11 cellular contexts compared by ENCODE assay signal in the genomic region with DNA sequence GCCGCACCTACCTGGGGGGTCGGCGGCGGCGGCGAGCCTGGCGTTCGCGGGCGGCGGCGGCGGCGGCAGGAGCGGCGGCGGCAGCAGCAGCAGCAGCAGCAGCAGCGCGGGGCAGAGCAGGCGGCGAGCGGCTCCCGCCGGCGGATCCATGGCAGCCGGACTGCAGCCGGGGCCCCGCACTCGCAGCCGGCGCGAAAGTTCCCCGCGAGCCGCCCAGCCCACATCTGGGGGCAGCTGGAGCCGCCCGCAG. TPM values are rescaled to one million over a fixed set of nuclear protein-coding genes. Genes with fewer than 3 reads are reported as not detected.
DNase-seq lines count a peak whose midpoint lies in the region; ATAC-seq and TF ChIP-seq lines count a peak whose summit lies in the region.
"Had no signal": no experiment of that assay in that cellular context is flagged by ENCODE, and none has a peak within 500 bp of the region (broad histone marks: within the 10 kb centered on the region; RNA-seq: fewer than 3 reads in every experiment).

No MANE protein-coding gene starts in this region.

- H3K4me1 ChIP-seq in breast epithelium (peaks cover 0 to 5% of the 10 kb centered on the region in 2 donors), lower lobe of right lung (peaks cover 8% of the 10 kb centered on the region), upper lobe of left lung (peaks cover 12 to 30% (median 16%) of the 10 kb centered on the region in 4 donors)

- H3K4me1 Mint-ChIP-seq in MCF 10A (ENCODE audit: insufficient read depth, unreplicated experiment) (no peaks in the 10 kb centered on the region), chondrocyte (ENCODE audit: low read depth) (peaks cover 24% of the 10 kb centered on the region)

- no peak for TF ChIP-seq CTCF in breast epithelium (IDR thresholded peaks at IDR 0.05)
- TF ChIP-seq CTCF in MCF 10A (IDR thresholded peaks at IDR 0.05; ENCODE audit: unreplicated experiment), result no peak
- TF ChIP-seq CTCF in chondrocyte (IDR thresholded peaks at IDR 0.05), result no peak
- TF ChIP-seq CTCF in lower lobe of right lung (IDR thresholded peaks at IDR 0.05), result no peak
- TF ChIP-seq CTCF in upper lobe of left lung (IDR thresholded peaks at IDR 0.05), result no peak

- DNase-seq in breast epithelium (ENCODE audit: low spot score in 2 of 2) (no peak), MCF 10A (ENCODE audit: unreplicated experiment) (no peak), chondrocyte (ENCODE audit: low spot score) (peak; percentile 54), lower lobe of right lung (no peak), upper lobe of left lung (peak in 1 of 2 donors; percentile 90), NCI-H1930 (lab: John Stamatoyannopoulos, UW) (no peak), HuH-7 (ENCODE audit: low spot score) (no peak), NOMO-1 treated with dmso at 0.1 percent for 144 hours (lab: John Stamatoyannopoulos, UW; ENCODE audit: unreplicated experiment) (no peak)
- DNase-seq: AML-193, NCI-H446 treated with DMSO at 0.1 percent for 48 hours had no signal

- no peak overlapping the region for H3K4me3 Mint-ChIP-seq in MCF 10A (ENCODE audit: unreplicated experiment)
- no peak overlapping the region for H3K4me3 Mint-ChIP-seq in chondrocyte (ENCODE audit: unreplicated experiment)

- no peaks in the 10 kb centered on the region for H3K9me3 Mint-ChIP-seq in MCF 10A (ENCODE audit: unreplicated experiment)
- H3K9me3 Mint-ChIP-seq in chondrocyte (ENCODE audit: low read depth), result no peaks in the 10 kb centered on the region

- H3K27me3 Mint-ChIP-seq in MCF 10A (ENCODE audit: insufficient read depth, unreplicated experiment) (no peaks in the 10 kb centered on the region), chondrocyte (ENCODE audit: low read depth) (peaks cover 38% of the 10 kb centered on the region)

- H3K27ac Mint-ChIP-seq in MCF 10A (ENCODE audit: low read depth, unreplicated experiment), result no peak overlapping the region
- no peak overlapping the region for H3K27ac Mint-ChIP-seq in chondrocyte (ENCODE audit: unreplicated experiment)

- 0 to 5% methylated on average over 2 to 16 of the region's 37 CpGs for WGBS in upper lobe of left lung, 2 donors

- TF ChIP-seq EP300 in upper lobe of left lung (IDR thresholded peaks at IDR 0.05), result no peak

- no peaks in the 10 kb centered on the region for H3K9me3 ChIP-seq in breast epithelium
- H3K9me3 ChIP-seq in lower lobe of right lung, result no peaks in the 10 kb centered on the region
- no peaks in the 10 kb centered on the region for H3K9me3 ChIP-seq in upper lobe of left lung

- intact Hi-C loops in breast epithelium (cut with DNase I; ENCODE audit: low total_unique reads), result no loop called here
- intact Hi-C loops in MCF 10A (cut with micrococcal nuclease), result no loop called here
- intact Hi-C loops in lower lobe of right lung (cut with DNase I), result no loop called here

- H3K27ac ChIP-seq in breast epithelium, result peak overlapping the region; percentile 67 to 83
- peak overlapping the region; percentile 49 for H3K27ac ChIP-seq in lower lobe of right lung
- peak overlapping the region; percentile 70 to 82 (median 78) for H3K27ac ChIP-seq in upper lobe of left lung
- H3K27ac ChIP-seq: SK-N-MC had no signal

- H3K36me3 Mint-ChIP-seq in MCF 10A (ENCODE audit: insufficient read depth, unreplicated experiment) (no peaks in the 10 kb centered on the region), chondrocyte (ENCODE audit: low read depth) (peaks cover 3% of the 10 kb centered on the region)

- H3K36me3 ChIP-seq in breast epithelium, result no peaks in the 10 kb centered on the region
- H3K36me3 ChIP-seq in lower lobe of right lung, result no peaks in the 10 kb centered on the region
- H3K36me3 ChIP-seq in upper lobe of left lung, result no peaks in the 10 kb centered on the region

- CTCF ChIA-PET in MCF 10A (lab: Yijun Ruan, JAX), result no interaction called here

- no peak for TF ChIP-seq POLR2A in breast epithelium (IDR thresholded peaks at IDR 0.05)
- TF ChIP-seq POLR2A in upper lobe of left lung (IDR thresholded peaks at IDR 0.05), result no peak

- BruUV-seq in MCF 10A (replicated peaks; lab: Mats Ljungman, UMichigan), result no TSS peak

- peak overlapping the region; percentile 65 to 94 (median 90) for H3K4me3 ChIP-seq in breast epithelium
- peak overlapping the region; percentile 61 for H3K4me3 ChIP-seq in lower lobe of right lung
- H3K4me3 ChIP-seq in upper lobe of left lung, result peak overlapping the region; percentile 31 to 61 (median 54)

- no peak for ATAC-seq in lower lobe of right lung
- ATAC-seq in upper lobe of left lung (ENCODE audit: low FRiP score in 2 of 2), result no peak

- peaks cover 0 to 41% of the 10 kb centered on the region in 2 donors for H3K27me3 ChIP-seq in breast epithelium
- peaks cover 50% of the 10 kb centered on the region for H3K27me3 ChIP-seq in lower lobe of right lung (ENCODE audit: low read depth)
- H3K27me3 ChIP-seq in upper lobe of left lung, result peaks cover 0 to 22% (median 5%) of the 10 kb centered on the region in 4 donors

- POLR2A ChIA-PET in MCF 10A (lab: Yijun Ruan, JAX), result no interaction called here

RNA-seq across cellular contexts. Expression of gene ADAMTS2, which starts 0.2 kb away (rescaled TPM):
- total RNA-seq in breast epithelium (10 to 100 TPM; 11.3 to 51.8 (median 19.7) TPM), MCF 10A (2022) (0.17 TPM in 1 of 2 replicates, not detected in the other), chondrocyte (17.9 to 93.2 TPM (median 91.2 TPM) in 3 replicates), lower lobe of right lung (13.0 TPM), upper lobe of left lung (100 to 1,000 TPM in 1 of 6 donors, 10 to 100 TPM in 5; 10.0 to 114 (median 25.7) TPM)
